In the genomic region with DNA sequence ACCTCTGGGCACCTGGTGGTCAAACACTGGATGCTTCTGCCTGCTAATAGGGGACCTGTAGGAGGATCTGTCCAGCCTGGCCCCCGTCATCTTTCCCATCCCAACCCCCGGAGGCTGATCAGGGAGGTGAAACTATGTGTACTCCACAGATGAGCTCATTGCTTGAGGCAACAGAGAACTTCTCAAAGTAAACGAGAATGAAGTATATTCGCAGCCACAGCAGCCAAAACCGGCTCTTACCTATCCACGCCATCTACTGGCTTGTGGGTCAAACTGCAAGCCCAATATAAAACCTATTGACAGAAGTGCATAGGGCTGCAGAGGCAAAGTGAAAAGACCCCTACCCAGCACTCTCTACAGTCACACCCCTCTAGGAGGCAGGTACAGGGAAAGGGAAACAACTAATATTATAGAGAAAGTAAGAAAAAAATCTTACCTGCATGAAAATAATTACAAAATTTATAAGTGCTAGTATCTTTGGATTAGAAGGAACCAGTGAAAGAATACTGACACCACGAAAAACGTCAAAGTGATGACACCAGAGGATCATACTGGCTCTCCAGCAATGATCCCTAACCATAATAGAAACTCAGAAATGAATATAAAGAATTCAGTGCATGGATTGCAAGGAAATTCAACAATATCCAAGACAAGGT, we compare ENCODE assay signal across 8 cellular contexts.
A peak's percentile ranks its signal among the peaks of the same experiment; 100 is the strongest.
DNase-seq lines count a peak whose midpoint lies in the region; ATAC-seq, FAIRE-seq and TF ChIP-seq lines count a peak whose summit lies in the region.

No MANE protein-coding gene starts in this region.

- H3K9me2 ChIP-seq in Loucy (replicated peaks; ENCODE audit: low read depth, low read length): no peaks in the 10 kb centered on the region

- H3K27me3 ChIP-seq in Loucy (ENCODE audit: insufficient read depth, low read length, poor library complexity, severe bottlenecking) (no peaks in the 10 kb centered on the region), esophagus squamous epithelium (no peaks in the 10 kb centered on the region), prostate gland (replicated peaks; ENCODE audit: insufficient read depth) (no peaks in the 10 kb centered on the region)

- no peak for FAIRE-seq in A549 (lab: Jason Lieb, UNC)

- in situ Hi-C loops in GM13976 (cut with MboI; ENCODE audit: low sequenced_read_pairs, unreplicated experiment): no loop called here

- peak overlapping the region; percentile 57 for H2AFZ ChIP-seq in Loucy (ENCODE audit: low read length)

- no peak for TF ChIP-seq EP300 in A549 (IDR thresholded peaks at IDR 0.05)

- no peaks in the 10 kb centered on the region for H3F3A ChIP-seq in Loucy (ENCODE audit: low read depth)

- intact Hi-C loops in esophagus squamous epithelium (cut with DNase I) (no loop called here), prostate gland (cut with DNase I) (no loop called here)

- H3K4me2 ChIP-seq in A549 (no peak overlapping the region), Loucy (ENCODE audit: low read depth, low read length, poor library complexity, severe bottlenecking) (no peak overlapping the region)

- no peak overlapping the region for H3K27ac ChIP-seq in A549
- H3K27ac ChIP-seq in esophagus squamous epithelium: no peak overlapping the region
- no peak overlapping the region for H3K27ac ChIP-seq in prostate gland

- CTCF ChIA-PET in A549 (lab: Yijun Ruan, JAX): interaction anchor here (0.7 to 1.7 kb wide), 5 partner anchors 9 to 66 kb away, joined by 3 to 7 read pairs (median 3); no protein-coding TSS in a partner anchor

- POLR2A ChIA-PET in A549 (lab: Yijun Ruan, JAX): no interaction called here

- no peak overlapping the region for H3K4me3 ChIP-seq in A549
- H3K4me3 ChIP-seq in Loucy (ENCODE audit: low read length, poor library complexity, severe bottlenecking): no peak overlapping the region
- no peak overlapping the region for H3K4me3 ChIP-seq in esophagus squamous epithelium
- H3K4me3 ChIP-seq in prostate gland: no peak overlapping the region

- DNase-seq in A549 (ENCODE audit: low read depth in 1 of 2, low spot score in 1 of 2) (peak; percentile 1 to 66), GM13976 (ENCODE audit: low spot score) (peak; percentile 22), SHP77 treated with DMSO at 0.1 percent for 48 hours (lab: John Stamatoyannopoulos, UW) (peak; percentile 60), esophagus squamous epithelium (lab: John Stamatoyannopoulos, UW) (no peak), prostate gland (ENCODE audit: low spot score) (peak; percentile 21)
- DNase-seq in NK-92 treated with Interleukin-12 subunit alpha and Interleukin-12 subunit beta, amount 100 ng/mL, for 24 hours (lab: John Stamatoyannopoulos, UW): no peak

- no peak overlapping the region for H3K9ac ChIP-seq in Loucy (ENCODE audit: low read depth, low read length, poor library complexity, severe bottlenecking)

- TF ChIP-seq CTCF in A549 (IDR thresholded peaks at IDR 0.05): peak; percentile 52
- peak; percentile 63 for TF ChIP-seq CTCF in GM13976 (IDR thresholded peaks at IDR 0.05; ENCODE audit: borderline replicate concordance, control extremely low read depth, extremely low read depth, insufficient read depth, missing control alignments)
- TF ChIP-seq CTCF in Loucy (conservative IDR thresholded peaks at IDR 0.05; ENCODE audit: low read length): peak; percentile 81
- TF ChIP-seq CTCF in esophagus squamous epithelium (IDR thresholded peaks at IDR 0.05): peak in 5 of 6 experiments; percentile 39 to 72 (median 51)
- TF ChIP-seq CTCF in prostate gland (IDR thresholded peaks at IDR 0.05): peak in 2 of 4 experiments; percentile 35 to 45

- 2% methylated on average over 8 of the region's 8 CpGs for WGBS in A549 (ENCODE audit: missing lambda C conversion rate)
- 15 to 20% methylated on average over 7 to 8 of the region's 8 CpGs for WGBS in esophagus squamous epithelium, 2 donors
- 27% methylated on average over 8 of the region's 8 CpGs for WGBS in prostate gland

- H3K4me1 ChIP-seq in A549 (no peaks in the 10 kb centered on the region), Loucy (ENCODE audit: insufficient read depth, low read length, poor library complexity, severe bottlenecking) (no peaks in the 10 kb centered on the region), esophagus squamous epithelium (peaks cover 0 to 13% (median 4%) of the 10 kb centered on the region in 3 donors), prostate gland (replicated peaks) (no peaks in the 10 kb centered on the region)

- no peak for TF ChIP-seq POLR2A in A549 (IDR thresholded peaks at IDR 0.05; ENCODE audit: low read length)
- no peak for TF ChIP-seq POLR2A in esophagus squamous epithelium (IDR thresholded peaks at IDR 0.05)
- TF ChIP-seq POLR2A in prostate gland (IDR thresholded peaks at IDR 0.05): no peak

- H3K36me3 ChIP-seq in Loucy (ENCODE audit: insufficient read depth, low read length): no peaks in the 10 kb centered on the region
- H3K36me3 ChIP-seq in esophagus squamous epithelium: no peaks in the 10 kb centered on the region
- H3K36me3 ChIP-seq in prostate gland: no peaks in the 10 kb centered on the region

- peak; percentile 35 to 54; a peak in 4 of 5 replicates for TF ChIP-seq RAD21 in A549 (conservative IDR thresholded peaks at IDR 0.05 in 1 of 2, IDR thresholded peaks at IDR 0.05 in 1 of 2)

- ATAC-seq in A549 (peak in 1 of 2 experiments; percentile 81; a peak in 3 of 6 replicates), HG02610 (IDR thresholded peaks at IDR 0.05; ENCODE audit: unreplicated experiment) (peak; percentile 90)

- H3K9me3 ChIP-seq in A549 (no peaks in the 10 kb centered on the region), Loucy (ENCODE audit: insufficient read depth, low read depth, low read length) (no peaks in the 10 kb centered on the region), esophagus squamous epithelium (no peaks in the 10 kb centered on the region), prostate gland (no peaks in the 10 kb centered on the region)

- no peaks in the 10 kb centered on the region for H3K79me2 ChIP-seq in Loucy (ENCODE audit: insufficient read depth, low read length)

- no peaks in the 10 kb centered on the region for H4K20me1 ChIP-seq in Loucy (ENCODE audit: insufficient read depth, low read length, poor library complexity, severe bottlenecking)

TF ChIP-seq in A549, 52 proteins besides CTCF, POLR2A, EP300 and RAD21:
- TF ChIP-seq HOXB13 (CRISPR knock-in tag; IDR thresholded peaks at IDR 0.05; ENCODE audit: low read depth): no peak
- TF ChIP-seq NR3C1 (IDR thresholded peaks at IDR 0.05): no peak
- TF ChIP-seq SMC3 (IDR thresholded peaks at IDR 0.05): peak; percentile 42; the same call in 2 of the 3 replicates
- TF ChIP-seq, protein P1, sequence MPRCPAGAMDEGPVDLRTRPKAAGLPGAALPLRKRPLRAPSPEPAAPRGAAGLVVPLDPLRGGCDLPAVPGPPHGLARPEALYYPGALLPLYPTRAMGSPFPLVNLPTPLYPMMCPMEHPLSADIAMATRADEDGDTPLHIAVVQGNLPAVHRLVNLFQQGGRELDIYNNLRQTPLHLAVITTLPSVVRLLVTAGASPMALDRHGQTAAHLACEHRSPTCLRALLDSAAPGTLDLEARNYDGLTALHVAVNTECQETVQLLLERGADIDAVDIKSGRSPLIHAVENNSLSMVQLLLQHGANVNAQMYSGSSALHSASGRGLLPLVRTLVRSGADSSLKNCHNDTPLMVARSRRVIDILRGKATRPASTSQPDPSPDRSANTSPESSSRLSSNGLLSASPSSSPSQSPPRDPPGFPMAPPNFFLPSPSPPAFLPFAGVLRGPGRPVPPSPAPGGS (IDR thresholded peaks at IDR 0.05): no peak

Comparison
In these comparisons a context has a peak if more than half of its experiments do, and no peak if none do; other contexts are left out.
1. DNase-seq: peak in A549 (2 of 2), GM13976 (single experiment), SHP77 treated with DMSO at 0.1 percent for 48 hours (single experiment) and prostate gland (single experiment); none in esophagus squamous epithelium (single experiment) and NK-92 treated with Interleukin-12 subunit alpha and Interleukin-12 subunit beta, amount 100 ng/mL, for 24 hours (single experiment).